ENCODE assay signal across 16 cellular contexts in the genomic region with DNA sequence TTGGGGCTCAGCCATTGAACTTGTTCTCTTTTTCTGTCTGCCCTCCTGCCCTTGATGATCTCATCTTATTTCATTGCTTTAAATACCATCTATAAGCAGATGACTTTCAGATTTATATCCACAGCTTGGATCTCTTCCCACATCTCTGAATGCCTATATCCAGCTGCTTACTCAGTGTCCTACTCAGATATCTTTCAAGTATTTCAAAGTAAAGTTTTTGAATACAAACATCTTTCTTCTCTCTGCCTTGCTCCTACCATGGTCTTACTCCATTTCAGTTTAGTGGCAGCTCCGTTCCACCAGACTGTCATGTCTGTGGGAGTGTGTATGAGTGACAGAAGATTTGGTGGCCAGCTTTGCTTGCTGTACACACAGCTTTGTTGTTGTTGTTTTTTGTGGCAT. TPM values are rescaled to one million over a fixed set of nuclear protein-coding genes. Genes with fewer than 3 reads are reported as not detected.
DNase-seq lines count a peak whose midpoint lies in the region; ATAC-seq, FAIRE-seq and TF ChIP-seq lines count a peak whose summit lies in the region.
"Had no signal": no experiment of that assay in that cellular context is flagged by ENCODE, and none has a peak within 500 bp of the region (broad histone marks: within the 10 kb centered on the region; RNA-seq: fewer than 3 reads in every experiment).

No MANE protein-coding gene starts in this region.

- peak overlapping the region; percentile 21; the same call in 2 of the 3 replicates for H3K4me2 ChIP-seq in A549

- POLR2A ChIA-PET in A549 (lab: Yijun Ruan, JAX) = no interaction called here

- peak in 1 of 2 experiments; percentile 16; a peak in 2 of 6 replicates for ATAC-seq in A549
- ATAC-seq: left cardiac atrium had no signal

- no peaks in the 10 kb centered on the region for H3K9me3 ChIP-seq in A549
- H3K9me3 ChIP-seq: suprapubic skin had no signal

- H3K4me3 ChIP-seq in A549 = no peak overlapping the region
- no peak overlapping the region for H3K4me3 ChIP-seq in HFF-Myc (replicated peaks; ENCODE audit: low read depth, low read length)
- no peak overlapping the region for H3K4me3 ChIP-seq in cardiac fibroblast (replicated peaks in 1 of 2; ENCODE audit: low read depth in 2 of 2, low read length in 2 of 2)
- H3K4me3 ChIP-seq: suprapubic skin had no signal

- peaks cover 51% of the 10 kb centered on the region for H3K4me1 ChIP-seq in A549
- H3K4me1 ChIP-seq: parathyroid adenoma had no signal

- no peak for TF ChIP-seq RAD21 in A549 (conservative IDR thresholded peaks at IDR 0.05 in 1 of 2, IDR thresholded peaks at IDR 0.05 in 1 of 2)

- no peak overlapping the region; a peak in 1 of 6 replicates for H3K27ac ChIP-seq in A549
- H3K27ac ChIP-seq: parathyroid adenoma, suprapubic skin had no signal

- no peak for TF ChIP-seq POLR2A in A549 (IDR thresholded peaks at IDR 0.05; ENCODE audit: low read length)

- no peak for TF ChIP-seq EP300 in A549 (IDR thresholded peaks at IDR 0.05)

- DNase-seq in A549 (ENCODE audit: low read depth in 1 of 2, low spot score in 1 of 2) = no peak
- DNase-seq in HFF-Myc (ENCODE audit: extremely low read depth, low read depth) = peak; percentile 24
- peak; percentile 35 to 68 for DNase-seq in cardiac fibroblast (ENCODE audit: low read depth in 2 of 2)
- DNase-seq in left kidney (ENCODE audit: low read depth, low spot score) = peak; percentile 53
- DNase-seq in activated CD4-positive, CD25-positive, alpha-beta regulatory T cell (lab: John Stamatoyannopoulos, UW) = no peak
- DNase-seq in HuH-7 (ENCODE audit: low spot score) = no peak
- DNase-seq in activated effector memory CD4-positive, alpha-beta T cell treated with Interleukin-2 at 50 U/mL for 16 hours = no peak
- DNase-seq in NCI-H345 (lab: John Stamatoyannopoulos, UW) = no peak
- DNase-seq: activated CD8-positive, alpha-beta memory T cell treated with anti-CD3 and anti-CD28 coated beads for 24 hours; AML-193; amygdala; KBM-7; left cardiac atrium; NCI-H2107 had no signal

- TF ChIP-seq CTCF in A549 (IDR thresholded peaks at IDR 0.05) (no peak), HFF-Myc (IDR thresholded peaks at IDR 0.05; ENCODE audit: low read depth, low read length, missing control alignments) (no peak), cardiac fibroblast (IDR thresholded peaks at IDR 0.05; ENCODE audit: low read depth, low read length) (no peak)

- 67% methylated on average over 1 of the region's 1 CpG for WGBS in A549 (ENCODE audit: missing lambda C conversion rate)

- no peak for FAIRE-seq in A549 (lab: Jason Lieb, UNC)

- CTCF ChIA-PET in A549 (lab: Yijun Ruan, JAX) = interaction anchor here (1.0 kb wide), 1 partner anchor 15 kb away, joined by 3 read pairs; no protein-coding TSS in a partner anchor

TF ChIP-seq in A549, 52 proteins besides CTCF, POLR2A, EP300 and RAD21:
- TF ChIP-seq HEYL (CRISPR knock-in tag; IDR thresholded peaks at IDR 0.05) (no peak), NR3C1 (IDR thresholded peaks at IDR 0.05) (no peak), GATA3 (IDR thresholded peaks at IDR 0.05; ENCODE audit: borderline replicate concordance) (no peak), ZFP36 (IDR thresholded peaks at IDR 0.05; ENCODE audit: borderline replicate concordance, partially characterized antibody) (no peak), JUNB (IDR thresholded peaks at IDR 0.05) (no peak), RFX5 (IDR thresholded peaks at IDR 0.05) (no peak), BHLHE40 (IDR thresholded peaks at IDR 0.05; ENCODE audit: low read depth, low read length) (no peak), HOXA7 (CRISPR knock-in tag; IDR thresholded peaks at IDR 0.05) (no peak), PHF8 (IDR thresholded peaks at IDR 0.05; ENCODE audit: borderline replicate concordance, low read depth) (no peak), MAZ (IDR thresholded peaks at IDR 0.05; ENCODE audit: borderline replicate concordance, low read depth, low read length) (no peak), ESRRA (IDR thresholded peaks at IDR 0.05; ENCODE audit: borderline replicate concordance, low read length) (no peak), ZNF302 (CRISPR knock-in tag; IDR thresholded peaks at IDR 0.05) (no peak), CBX2 (IDR thresholded peaks at IDR 0.05; ENCODE audit: borderline replicate concordance, low read depth) (no peak), KDM5A (IDR thresholded peaks at IDR 0.05) (no peak), NFE2L2 (conservative IDR thresholded peaks at IDR 0.05; ENCODE audit: low read length) (no peak), ZSCAN20 (CRISPR knock-in tag; IDR thresholded peaks at IDR 0.05) (no peak)
- TF ChIP-seq, protein P1, sequence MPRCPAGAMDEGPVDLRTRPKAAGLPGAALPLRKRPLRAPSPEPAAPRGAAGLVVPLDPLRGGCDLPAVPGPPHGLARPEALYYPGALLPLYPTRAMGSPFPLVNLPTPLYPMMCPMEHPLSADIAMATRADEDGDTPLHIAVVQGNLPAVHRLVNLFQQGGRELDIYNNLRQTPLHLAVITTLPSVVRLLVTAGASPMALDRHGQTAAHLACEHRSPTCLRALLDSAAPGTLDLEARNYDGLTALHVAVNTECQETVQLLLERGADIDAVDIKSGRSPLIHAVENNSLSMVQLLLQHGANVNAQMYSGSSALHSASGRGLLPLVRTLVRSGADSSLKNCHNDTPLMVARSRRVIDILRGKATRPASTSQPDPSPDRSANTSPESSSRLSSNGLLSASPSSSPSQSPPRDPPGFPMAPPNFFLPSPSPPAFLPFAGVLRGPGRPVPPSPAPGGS (IDR thresholded peaks at IDR 0.05) = no peak
- TF ChIP-seq, protein P2, sequence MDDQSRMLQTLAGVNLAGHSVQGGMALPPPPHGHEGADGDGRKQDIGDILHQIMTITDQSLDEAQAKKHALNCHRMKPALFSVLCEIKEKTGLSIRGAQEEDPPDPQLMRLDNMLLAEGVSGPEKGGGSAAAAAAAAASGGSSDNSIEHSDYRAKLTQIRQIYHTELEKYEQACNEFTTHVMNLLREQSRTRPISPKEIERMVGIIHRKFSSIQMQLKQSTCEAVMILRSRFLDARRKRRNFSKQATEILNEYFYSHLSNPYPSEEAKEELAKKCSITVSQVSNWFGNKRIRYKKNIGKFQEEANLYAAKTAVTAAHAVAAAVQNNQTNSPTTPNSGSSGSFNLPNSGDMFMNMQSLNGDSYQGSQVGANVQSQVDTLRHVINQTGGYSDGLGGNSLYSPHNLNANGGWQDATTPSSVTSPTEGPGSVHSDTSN (IDR thresholded peaks at IDR 0.05) = no peak
- TF ChIP-seq, protein P3, sequence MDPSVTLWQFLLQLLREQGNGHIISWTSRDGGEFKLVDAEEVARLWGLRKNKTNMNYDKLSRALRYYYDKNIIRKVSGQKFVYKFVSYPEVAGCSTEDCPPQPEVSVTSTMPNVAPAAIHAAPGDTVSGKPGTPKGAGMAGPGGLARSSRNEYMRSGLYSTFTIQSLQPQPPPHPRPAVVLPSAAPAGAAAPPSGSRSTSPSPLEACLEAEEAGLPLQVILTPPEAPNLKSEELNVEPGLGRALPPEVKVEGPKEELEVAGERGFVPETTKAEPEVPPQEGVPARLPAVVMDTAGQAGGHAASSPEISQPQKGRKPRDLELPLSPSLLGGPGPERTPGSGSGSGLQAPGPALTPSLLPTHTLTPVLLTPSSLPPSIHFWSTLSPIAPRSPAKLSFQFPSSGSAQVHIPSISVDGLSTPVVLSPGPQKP (IDR thresholded peaks at IDR 0.05; ENCODE audit: low read depth, low read length) = no peak
- TF ChIP-seq, protein P4, sequence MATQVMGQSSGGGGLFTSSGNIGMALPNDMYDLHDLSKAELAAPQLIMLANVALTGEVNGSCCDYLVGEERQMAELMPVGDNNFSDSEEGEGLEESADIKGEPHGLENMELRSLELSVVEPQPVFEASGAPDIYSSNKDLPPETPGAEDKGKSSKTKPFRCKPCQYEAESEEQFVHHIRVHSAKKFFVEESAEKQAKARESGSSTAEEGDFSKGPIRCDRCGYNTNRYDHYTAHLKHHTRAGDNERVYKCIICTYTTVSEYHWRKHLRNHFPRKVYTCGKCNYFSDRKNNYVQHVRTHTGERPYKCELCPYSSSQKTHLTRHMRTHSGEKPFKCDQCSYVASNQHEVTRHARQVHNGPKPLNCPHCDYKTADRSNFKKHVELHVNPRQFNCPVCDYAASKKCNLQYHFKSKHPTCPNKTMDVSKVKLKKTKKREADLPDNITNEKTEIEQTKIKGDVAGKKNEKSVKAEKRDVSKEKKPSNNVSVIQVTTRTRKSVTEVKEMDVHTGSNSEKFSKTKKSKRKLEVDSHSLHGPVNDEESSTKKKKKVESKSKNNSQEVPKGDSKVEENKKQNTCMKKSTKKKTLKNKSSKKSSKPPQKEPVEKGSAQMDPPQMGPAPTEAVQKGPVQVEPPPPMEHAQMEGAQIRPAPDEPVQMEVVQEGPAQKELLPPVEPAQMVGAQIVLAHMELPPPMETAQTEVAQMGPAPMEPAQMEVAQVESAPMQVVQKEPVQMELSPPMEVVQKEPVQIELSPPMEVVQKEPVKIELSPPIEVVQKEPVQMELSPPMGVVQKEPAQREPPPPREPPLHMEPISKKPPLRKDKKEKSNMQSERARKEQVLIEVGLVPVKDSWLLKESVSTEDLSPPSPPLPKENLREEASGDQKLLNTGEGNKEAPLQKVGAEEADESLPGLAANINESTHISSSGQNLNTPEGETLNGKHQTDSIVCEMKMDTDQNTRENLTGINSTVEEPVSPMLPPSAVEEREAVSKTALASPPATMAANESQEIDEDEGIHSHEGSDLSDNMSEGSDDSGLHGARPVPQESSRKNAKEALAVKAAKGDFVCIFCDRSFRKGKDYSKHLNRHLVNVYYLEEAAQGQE (IDR thresholded peaks at IDR 0.05) = no peak

RNA-seq across cellular contexts. Expression of a gene that starts 59.7 kb away (rescaled TPM):
- polyA plus RNA-seq in A549 (2011; rRNA removed) = 45.3 and 57.7 TPM in 2 replicates
- 5.9 and 7.3 TPM in 2 replicates for polyA plus RNA-seq in A549 (2012; cell fraction: cytosol; rRNA removed)
- 5.6 and 8.3 TPM in 2 replicates for polyA plus RNA-seq in A549 (2012; cell fraction: nucleus; rRNA removed)
- polyA plus RNA-seq in A549 (2017; fragmentation: RNase III; extraction: RNeasy Plus Mini Kit Qiagen cat#74134 plus additional on column Dnase treatment) = 24.3 to 25.6 TPM (median 25.6 TPM) in 3 replicates
- 36.1 and 57.5 TPM in 2 replicates for polyA minus RNA-seq in A549 (2011; rRNA and poly(A)+ RNA removed)

Comparison
In these comparisons a context has a peak if more than half of its experiments do, and no peak if none do; other contexts are left out.
1. DNase-seq: peak in HFF-Myc (single experiment), cardiac fibroblast (2 of 2) and left kidney (single experiment); none in A549 (0 of 2), activated CD4-positive, CD25-positive, alpha-beta regulatory T cell (0 of 4), HuH-7 (single experiment), activated effector memory CD4-positive, alpha-beta T cell treated with Interleukin-2 at 50 U/mL for 16 hours (single experiment) and NCI-H345 (single experiment).